ENCODE assay signal across 14 cellular contexts in the genomic region with DNA sequence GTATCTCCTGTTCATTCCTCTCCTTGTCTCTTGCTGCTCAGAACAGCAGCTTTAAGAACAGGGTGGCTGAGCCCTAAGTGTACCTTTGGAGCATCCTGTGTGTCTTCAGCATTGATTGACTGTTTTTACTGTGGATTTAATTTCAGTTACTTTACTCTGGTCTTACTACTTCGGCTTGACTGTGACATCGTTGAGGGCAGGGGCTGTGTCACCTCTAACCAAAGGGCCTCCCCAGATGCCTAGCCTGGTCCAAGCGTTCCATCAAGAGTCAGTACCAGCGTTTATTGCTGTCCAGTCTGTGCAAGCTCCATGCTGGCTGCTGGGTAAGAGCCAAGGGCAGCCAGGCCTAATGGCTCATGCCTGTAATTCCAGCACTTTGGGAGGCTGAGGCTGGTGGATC. TPM values are rescaled to one million over a fixed set of nuclear protein-coding genes. Genes with fewer than 3 reads are reported as not detected.
DNase-seq lines count a peak whose midpoint lies in the region; ATAC-seq and TF ChIP-seq lines count a peak whose summit lies in the region.
"Had no signal": no experiment of that assay in that cellular context is flagged by ENCODE, and none has a peak within 500 bp of the region (broad histone marks: within the 10 kb centered on the region; RNA-seq: fewer than 3 reads in every experiment).

No MANE protein-coding gene starts in this region.

- peak overlapping the region; percentile 75 for H3K4me3 Mint-ChIP-seq in CD8-positive, alpha-beta T cell
- H3K4me3 Mint-ChIP-seq in HFFc6 (no peak overlapping the region), naive B cell (peak overlapping the region; percentile 3 to 79 (median 32))
- peak overlapping the region; percentile 59 for H3K4me3 Mint-ChIP-seq in activated T-helper 17 cell treated with anti-CD3 and anti-CD28 coated beads, Interleukin-2, amount 50 U/mL, for 72 hours

- peak overlapping the region; percentile 13 for H3K4me3 ChIP-seq in CD8-positive, alpha-beta T cell (ENCODE audit: low read depth, low read length)
- H3K4me3 ChIP-seq in breast epithelium (no peak overlapping the region), esophagus muscularis mucosa (no peak overlapping the region)
- H3K4me3 ChIP-seq: dorsolateral prefrontal cortex, hepatocyte had no signal

- peaks cover 66% of the 10 kb centered on the region for H3K36me3 Mint-ChIP-seq in CD8-positive, alpha-beta T cell
- H3K36me3 Mint-ChIP-seq in HFFc6 (ENCODE audit: low read depth): peaks cover 7% of the 10 kb centered on the region
- peaks cover 61% of the 10 kb centered on the region for H3K36me3 Mint-ChIP-seq in activated T-helper 17 cell treated with anti-CD3 and anti-CD28 coated beads, Interleukin-2, amount 50 U/mL, for 72 hours (ENCODE audit: low read depth)
- H3K36me3 Mint-ChIP-seq in naive B cell: peaks cover 3 to 5% of the 10 kb centered on the region in 2 donors

- TF ChIP-seq EP300 in esophagus muscularis mucosa (IDR thresholded peaks at IDR 0.05): no peak

- ATAC-seq in CD8-positive, alpha-beta T cell: no peak
- no peak for ATAC-seq in activated T-helper 17 cell treated with anti-CD3 and anti-CD28 coated beads, Interleukin-2, amount 50 U/mL, for 72 hours (replicated peaks)
- ATAC-seq in naive B cell (ENCODE audit: low read depth in 2 of 2) (no peak), left cardiac atrium (no peak)

- no peak for TF ChIP-seq POLR2A in breast epithelium (IDR thresholded peaks at IDR 0.05)
- TF ChIP-seq POLR2A in esophagus muscularis mucosa (IDR thresholded peaks at IDR 0.05; ENCODE audit: low read depth): no peak

- H3K4me1 Mint-ChIP-seq in CD8-positive, alpha-beta T cell (ENCODE audit: low read depth): peaks cover 72% of the 10 kb centered on the region
- H3K4me1 Mint-ChIP-seq in HFFc6 (ENCODE audit: low read depth) (peaks cover 26% of the 10 kb centered on the region), naive B cell (peaks cover 62 to 89% (median 69%) of the 10 kb centered on the region in 3 donors)
- H3K4me1 Mint-ChIP-seq in activated T-helper 17 cell treated with anti-CD3 and anti-CD28 coated beads, Interleukin-2, amount 50 U/mL, for 72 hours: peaks cover 62% of the 10 kb centered on the region

- CTCF ChIA-PET in CD8-positive, alpha-beta T cell (lab: Charles Lee): interaction anchor here (0.9 to 9.5 kb wide), 5 partner anchors 34 to 106 kb away, joined by 3 to 75 read pairs (median 3); a partner anchor contains a TSS

- H3K27ac ChIP-seq in CD8-positive, alpha-beta T cell (ENCODE audit: low read depth, low read length): peak overlapping the region; percentile 10
- H3K27ac ChIP-seq in breast epithelium: peak overlapping the region in 1 of 2 donors; percentile 38
- no peak overlapping the region for H3K27ac ChIP-seq in esophagus muscularis mucosa (replicated peaks in 1 of 4)
- H3K27ac ChIP-seq: hepatocyte had no signal

- peak overlapping the region; percentile 91 for H3K27ac Mint-ChIP-seq in CD8-positive, alpha-beta T cell
- H3K27ac Mint-ChIP-seq in HFFc6: peak overlapping the region; percentile 93; the same call in 1 of the 2 replicates
- peak overlapping the region; percentile 76 for H3K27ac Mint-ChIP-seq in activated T-helper 17 cell treated with anti-CD3 and anti-CD28 coated beads, Interleukin-2, amount 50 U/mL, for 72 hours
- H3K27ac Mint-ChIP-seq in naive B cell: peak overlapping the region in 5 of 6 donors; percentile 6 to 69 (median 53)

- WGBS in esophagus muscularis mucosa: 88% methylated on average over 4 of the region's 4 CpGs

- POLR2A ChIA-PET in CD8-positive, alpha-beta T cell (lab: Charles Lee): interaction anchor here (1.7 to 3.4 kb wide), 3 partner anchors 31 to 78 kb away, joined by 10 to 16 read pairs (median 13); a partner anchor contains a TSS

- no peaks in the 10 kb centered on the region for H3K9me3 ChIP-seq in CD8-positive, alpha-beta T cell (ENCODE audit: low read length)
- H3K9me3 ChIP-seq in breast epithelium (no peaks in the 10 kb centered on the region), esophagus muscularis mucosa (no peaks in the 10 kb centered on the region)
- H3K9me3 ChIP-seq: spleen had no signal

- no peak for TF ChIP-seq CTCF in CD8-positive, alpha-beta T cell (IDR thresholded peaks at IDR 0.05)
- TF ChIP-seq CTCF in HFFc6 (IDR thresholded peaks at IDR 0.05) (no peak), breast epithelium (IDR thresholded peaks at IDR 0.05) (no peak), esophagus muscularis mucosa (IDR thresholded peaks at IDR 0.05) (no peak)

- H3K36me3 ChIP-seq in CD8-positive, alpha-beta T cell (ENCODE audit: insufficient read depth, low read length): no peaks in the 10 kb centered on the region
- H3K36me3 ChIP-seq in breast epithelium: no peaks in the 10 kb centered on the region
- H3K36me3 ChIP-seq in esophagus muscularis mucosa: peaks cover 0 to 15% (median 10%) of the 10 kb centered on the region in 4 donors

- intact Hi-C loops in CD8-positive, alpha-beta T cell (cut with DNase I, micrococcal nuclease): loop anchor here in 1 of 2 experiments (2.0 kb wide), 1 partner anchor 14 kb away; no protein-coding TSS in a partner anchor
- intact Hi-C loops in left cardiac atrium (cut with DNase I): no loop called here
- intact Hi-C loops in breast epithelium (cut with DNase I; ENCODE audit: low total_unique reads): no loop called here
- intact Hi-C loops in esophagus muscularis mucosa (cut with DNase I): no loop called here

- peaks cover 67% of the 10 kb centered on the region for H3K4me1 ChIP-seq in CD8-positive, alpha-beta T cell (ENCODE audit: insufficient read depth, low read length)
- H3K4me1 ChIP-seq in breast epithelium (peaks cover 0 to 9% of the 10 kb centered on the region in 2 donors), esophagus muscularis mucosa (peaks cover 0 to 26% (median 6%) of the 10 kb centered on the region in 4 donors)

- no peaks in the 10 kb centered on the region for H3K9me3 Mint-ChIP-seq in CD8-positive, alpha-beta T cell
- no peaks in the 10 kb centered on the region for H3K9me3 Mint-ChIP-seq in HFFc6
- peaks cover 3% of the 10 kb centered on the region for H3K9me3 Mint-ChIP-seq in activated T-helper 17 cell treated with anti-CD3 and anti-CD28 coated beads, Interleukin-2, amount 50 U/mL, for 72 hours
- no peaks in the 10 kb centered on the region for H3K9me3 Mint-ChIP-seq in naive B cell

- H3K27me3 Mint-ChIP-seq in CD8-positive, alpha-beta T cell (ENCODE audit: low read depth): no peaks in the 10 kb centered on the region
- H3K27me3 Mint-ChIP-seq in HFFc6 (ENCODE audit: insufficient read depth): no peaks in the 10 kb centered on the region; the same call in 1 of the 2 replicates
- H3K27me3 Mint-ChIP-seq in activated T-helper 17 cell treated with anti-CD3 and anti-CD28 coated beads, Interleukin-2, amount 50 U/mL, for 72 hours: no peaks in the 10 kb centered on the region
- no peaks in the 10 kb centered on the region for H3K27me3 Mint-ChIP-seq in naive B cell

- H3K27me3 ChIP-seq in CD8-positive, alpha-beta T cell (ENCODE audit: insufficient read depth, low read length): no peaks in the 10 kb centered on the region
- no peaks in the 10 kb centered on the region for H3K27me3 ChIP-seq in breast epithelium
- H3K27me3 ChIP-seq in esophagus muscularis mucosa: no peaks in the 10 kb centered on the region
- H3K27me3 ChIP-seq: dorsolateral prefrontal cortex, hepatocyte, spleen had no signal

- DNase-seq in CD8-positive, alpha-beta T cell: no peak
- DNase-seq in HFFc6 (no peak), naive B cell (no peak), left cardiac atrium (no peak), breast epithelium (ENCODE audit: low spot score in 2 of 2) (no peak), esophagus muscularis mucosa (ENCODE audit: extremely low spot score) (no peak)
- DNase-seq: GDM1, NCI-H1930, NCI-H524, spleen had no signal

RNA-seq across cellular contexts. Expression of a gene that starts 32.4 kb away (rescaled TPM):
- total RNA-seq in CD8-positive, alpha-beta T cell: 10 to 100 TPM; 42.8 to 44.6 TPM
- total RNA-seq in HFFc6 (2021; fragmentation: NEBNext Ultra II Directional; extraction: Animal tissue kit (Norgen Biotek cat#: 25700)): 10 to 100 TPM; 50.3 to 57.4 (median 52.7) TPM
- 10 to 100 TPM; 69.8 to 79.3 TPM for total RNA-seq in activated T-helper 17 cell treated with anti-CD3 and anti-CD28 coated beads, Interleukin-2, amount 50 U/mL, for 72 hours
- polyA plus RNA-seq in naive B cell (ENCODE audit: low read depth in 6 of 6): 100 to 1,000 TPM in 2 of 6 donors, 10 to 100 TPM in 4; 69.3 to 136 (median 77.3) TPM
- total RNA-seq in left cardiac atrium (10 to 100 TPM; 33.5 to 36.5 TPM), breast epithelium (10 to 100 TPM; 32.3 to 45.3 (median 35.4) TPM), esophagus muscularis mucosa (10 to 100 TPM; 40.3 to 61.7 (median 49.4) TPM)

RNA-seq across cellular contexts. Expression of a gene that starts 53.6 kb away (rescaled TPM):
- total RNA-seq in CD8-positive, alpha-beta T cell: 100 to 1,000 TPM; 142 to 143 TPM
- not detected for total RNA-seq in HFFc6 (2021; fragmentation: NEBNext Ultra II Directional; extraction: Animal tissue kit (Norgen Biotek cat#: 25700))
- total RNA-seq in activated T-helper 17 cell treated with anti-CD3 and anti-CD28 coated beads, Interleukin-2, amount 50 U/mL, for 72 hours: 100 to 1,000 TPM; 316 to 649 TPM
- polyA plus RNA-seq in naive B cell (ENCODE audit: low read depth in 6 of 6): 100 to 1,000 TPM in 3 of 6 donors, 10 to 100 TPM in 3; 83.1 to 151 (median 99.6) TPM
- 1 to 10 TPM; 3.1 to 3.5 TPM for total RNA-seq in left cardiac atrium
- total RNA-seq in breast epithelium: 1 to 10 TPM; 2.0 to 2.9 (median 2.2) TPM
- total RNA-seq in esophagus muscularis mucosa: 1 to 10 TPM in 3 of 4 donors, under 1 TPM in 1; 0.78 to 6.8 (median 3.1) TPM
- total RNA-seq: LHCN-M2 had no signal
- polyA plus RNA-seq: hepatocyte had no signal

RNA-seq across cellular contexts. Expression of a gene that starts 56.3 kb away (rescaled TPM):
- 1 to 10 TPM in 1 of 2 experiments, under 1 TPM in 1; 0.68 to 1.7 TPM for total RNA-seq in CD8-positive, alpha-beta T cell
- 10 to 100 TPM in 2 of 6 experiments, 1 to 10 TPM in 4; 5.5 to 10.5 (median 9.6) TPM for total RNA-seq in HFFc6 (2021; fragmentation: NEBNext Ultra II Directional; extraction: Animal tissue kit (Norgen Biotek cat#: 25700))
- 1 to 10 TPM in 1 of 2 donors, under 1 TPM in 1; 0.71 to 1.3 TPM for total RNA-seq in activated T-helper 17 cell treated with anti-CD3 and anti-CD28 coated beads, Interleukin-2, amount 50 U/mL, for 72 hours
- not detected for polyA plus RNA-seq in naive B cell (ENCODE audit: low read depth in 6 of 6)
- 1 to 10 TPM; 3.9 to 5.5 TPM for total RNA-seq in left cardiac atrium
- total RNA-seq in breast epithelium: 1 to 10 TPM; 1.2 to 7.5 (median 3.2) TPM
- 10 to 100 TPM in 2 of 4 donors, 1 to 10 TPM in 2; 7.3 to 15.5 (median 10.8) TPM for total RNA-seq in esophagus muscularis mucosa

Comparison
In these comparisons a context has a peak if more than half of its experiments do, and no peak if none do; other contexts are left out.
1. RNA of a gene that starts 53.6 kb away (total RNA-seq): 316 to 649 TPM in activated T-helper 17 cell treated with anti-CD3 and anti-CD28 coated beads, Interleukin-2, amount 50 U/mL, for 72 hours and 142 to 143 TPM in CD8-positive, alpha-beta T cell; 0.78 to 6.8 TPM in esophagus muscularis mucosa, 3.1 to 3.5 TPM in left cardiac atrium, 2.0 to 2.9 TPM in breast epithelium and not detected in HFFc6; every median in the first group is over 10 times any median in the second.
2. Peak in every context shown above with its lines, with median percentiles within 50 percentile points of each other: H3K27ac Mint-ChIP-seq.